Comparison of ENCODE assay signal across 1 cellular context in the genomic region with DNA sequence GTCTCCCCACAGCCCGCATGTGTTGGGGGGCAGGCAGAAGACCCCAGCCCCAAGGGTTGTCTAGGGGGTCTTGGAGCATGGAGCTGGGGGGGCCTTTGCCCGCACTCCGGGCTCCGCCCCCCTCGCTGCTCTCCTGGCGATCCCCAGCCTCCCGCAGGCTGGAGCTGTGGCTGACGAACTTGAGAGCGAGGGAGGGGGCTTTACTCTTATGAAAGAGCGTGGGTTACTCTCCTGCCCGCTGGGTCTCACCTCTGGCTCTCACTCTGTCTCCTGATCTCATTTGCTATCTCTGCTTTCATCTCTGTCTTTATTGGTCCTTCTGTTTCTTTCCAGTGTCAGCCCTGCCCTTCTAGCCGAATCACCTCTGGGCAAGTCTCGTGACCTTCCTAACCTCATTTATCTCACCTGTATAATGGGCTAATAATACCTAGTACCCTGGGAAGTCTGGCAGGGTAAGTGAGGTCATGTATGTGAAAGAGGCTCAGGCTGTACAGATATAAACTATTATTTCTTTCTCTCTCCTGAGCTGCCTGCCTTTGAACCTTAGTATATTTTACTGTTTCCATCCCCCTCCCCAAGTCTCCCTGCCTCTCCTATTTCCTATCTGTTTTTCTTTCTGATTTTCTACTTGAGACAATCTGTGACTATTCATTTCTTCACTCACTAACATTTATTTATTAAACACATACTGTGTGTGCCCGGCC.
TF ChIP-seq lines count a peak whose summit lies in the region.

No MANE protein-coding gene starts in this region.

TF ChIP-seq in SK-N-SH, 30 proteins besides CTCF, POLR2A, EP300 and RAD21 (continued from another document):
- TF ChIP-seq USF2 (IDR thresholded peaks at IDR 0.05; ENCODE audit: borderline replicate concordance, low read depth, low read length) (no peak), EZH2phosphoT487 (IDR thresholded peaks at IDR 0.05; ENCODE audit: borderline replicate concordance, low read depth) (no peak), GATA2 (CRISPR knock-in tag; IDR thresholded peaks at IDR 0.05) (peak; percentile 23; the same call in 1 of the 2 replicates), TEAD4 (IDR thresholded peaks at IDR 0.05; ENCODE audit: borderline replicate concordance, insufficient read depth) (no peak), POLR2AphosphoS5 (IDR thresholded peaks at IDR 0.05; ENCODE audit: low read depth, low read length) (no peak), MAX (IDR thresholded peaks at IDR 0.05; ENCODE audit: low read depth) (no peak), RXRA (IDR thresholded peaks at IDR 0.05; ENCODE audit: borderline replicate concordance, low read depth) (no peak)
- TF ChIP-seq, protein P1, sequence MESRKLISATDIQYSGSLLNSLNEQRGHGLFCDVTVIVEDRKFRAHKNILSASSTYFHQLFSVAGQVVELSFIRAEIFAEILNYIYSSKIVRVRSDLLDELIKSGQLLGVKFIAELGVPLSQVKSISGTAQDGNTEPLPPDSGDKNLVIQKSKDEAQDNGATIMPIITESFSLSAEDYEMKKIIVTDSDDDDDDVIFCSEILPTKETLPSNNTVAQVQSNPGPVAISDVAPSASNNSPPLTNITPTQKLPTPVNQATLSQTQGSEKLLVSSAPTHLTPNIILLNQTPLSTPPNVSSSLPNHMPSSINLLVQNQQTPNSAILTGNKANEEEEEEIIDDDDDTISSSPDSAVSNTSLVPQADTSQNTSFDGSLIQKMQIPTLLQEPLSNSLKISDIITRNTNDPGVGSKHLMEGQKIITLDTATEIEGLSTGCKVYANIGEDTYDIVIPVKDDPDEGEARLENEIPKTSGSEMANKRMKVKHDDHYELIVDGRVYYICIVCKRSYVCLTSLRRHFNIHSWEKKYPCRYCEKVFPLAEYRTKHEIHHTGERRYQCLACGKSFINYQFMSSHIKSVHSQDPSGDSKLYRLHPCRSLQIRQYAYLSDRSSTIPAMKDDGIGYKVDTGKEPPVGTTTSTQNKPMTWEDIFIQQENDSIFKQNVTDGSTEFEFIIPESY (IDR thresholded peaks at IDR 0.05; ENCODE audit: borderline replicate concordance, low read depth) = no peak
